In the genomic region with DNA sequence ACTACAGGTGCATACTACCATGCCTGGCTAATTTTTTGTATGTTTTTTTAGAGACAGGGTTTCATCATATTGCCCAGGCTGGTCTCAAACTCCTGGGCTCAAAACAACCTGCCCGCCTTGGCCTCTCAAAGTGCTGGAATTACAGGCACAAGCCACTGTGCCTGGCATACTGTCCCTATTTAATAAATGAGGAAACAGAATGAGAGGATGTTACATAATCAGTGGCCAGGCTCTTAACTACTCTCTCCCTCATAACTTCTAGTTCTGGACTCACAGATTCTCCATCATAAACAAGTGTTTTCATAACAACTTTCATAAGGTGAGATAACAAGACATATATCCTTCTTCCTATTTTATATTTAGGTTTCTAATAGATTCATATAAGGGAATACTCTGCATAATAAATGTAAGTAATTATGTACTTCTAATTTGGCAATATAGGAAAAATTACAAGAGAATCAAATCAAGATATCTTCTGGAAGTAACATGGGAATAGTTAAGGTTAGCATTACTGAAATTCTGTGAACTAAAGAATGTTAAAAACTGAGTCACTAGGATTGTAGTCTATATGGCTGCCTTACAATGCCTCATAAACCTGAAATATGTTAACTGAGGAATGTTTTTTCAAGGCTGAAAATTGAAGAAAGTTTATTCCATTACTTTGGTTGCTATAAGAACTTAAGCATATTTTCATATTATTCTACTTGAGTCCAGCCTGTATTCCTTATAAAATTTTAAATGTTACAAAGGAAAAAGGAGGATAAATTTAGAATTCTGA, we compare ENCODE assay signal across 13 cellular contexts.
"Had no signal": no experiment of that assay in that cellular context is flagged by ENCODE, and none has a peak within 500 bp of the region (broad histone marks: within the 10 kb centered on the region; RNA-seq: fewer than 3 reads in every experiment).

No MANE protein-coding gene starts in this region.

- H3K27ac ChIP-seq: breast epithelium, esophagus squamous epithelium, foreskin keratinocyte, heart left ventricle, psoas muscle had no signal

- H3K4me1 ChIP-seq: breast epithelium, esophagus squamous epithelium, psoas muscle had no signal

- H3K4me3 ChIP-seq: breast epithelium, esophagus squamous epithelium, heart left ventricle, left ventricle myocardium inferior, psoas muscle had no signal

- H3K36me3 ChIP-seq: breast epithelium had no signal

- H3K9me3 ChIP-seq: breast epithelium, esophagus squamous epithelium, heart left ventricle, left ventricle myocardium inferior, psoas muscle had no signal

- H3K27me3 ChIP-seq: breast epithelium, esophagus squamous epithelium, foreskin keratinocyte, heart left ventricle had no signal

- DNase-seq: activated CD4-positive, alpha-beta memory T cell treated with anti-CD3 and anti-CD28 coated beads for 36 hours; activated effector memory CD4-positive, alpha-beta T cell treated with anti-CD3 and anti-CD28 coated beads, Interleukin-2, amount 50 U/mL, for 16 hours; activated T-cell treated with anti-CD3 and anti-CD28 coated beads, Interleukin-2, amount 50 U/mL, for 4 hours; esophagus squamous epithelium; foreskin keratinocyte; heart left ventricle; islet precursor cell; left ventricle myocardium inferior; mesenchymal stem cell; nucleus accumbens; psoas muscle; stimulated activated naive CD4-positive, alpha-beta T cell treated with Interleukin-2 at 50 U/mL for 16 hours had no signal
